8 cellular contexts compared by ENCODE assay signal in the genomic region with DNA sequence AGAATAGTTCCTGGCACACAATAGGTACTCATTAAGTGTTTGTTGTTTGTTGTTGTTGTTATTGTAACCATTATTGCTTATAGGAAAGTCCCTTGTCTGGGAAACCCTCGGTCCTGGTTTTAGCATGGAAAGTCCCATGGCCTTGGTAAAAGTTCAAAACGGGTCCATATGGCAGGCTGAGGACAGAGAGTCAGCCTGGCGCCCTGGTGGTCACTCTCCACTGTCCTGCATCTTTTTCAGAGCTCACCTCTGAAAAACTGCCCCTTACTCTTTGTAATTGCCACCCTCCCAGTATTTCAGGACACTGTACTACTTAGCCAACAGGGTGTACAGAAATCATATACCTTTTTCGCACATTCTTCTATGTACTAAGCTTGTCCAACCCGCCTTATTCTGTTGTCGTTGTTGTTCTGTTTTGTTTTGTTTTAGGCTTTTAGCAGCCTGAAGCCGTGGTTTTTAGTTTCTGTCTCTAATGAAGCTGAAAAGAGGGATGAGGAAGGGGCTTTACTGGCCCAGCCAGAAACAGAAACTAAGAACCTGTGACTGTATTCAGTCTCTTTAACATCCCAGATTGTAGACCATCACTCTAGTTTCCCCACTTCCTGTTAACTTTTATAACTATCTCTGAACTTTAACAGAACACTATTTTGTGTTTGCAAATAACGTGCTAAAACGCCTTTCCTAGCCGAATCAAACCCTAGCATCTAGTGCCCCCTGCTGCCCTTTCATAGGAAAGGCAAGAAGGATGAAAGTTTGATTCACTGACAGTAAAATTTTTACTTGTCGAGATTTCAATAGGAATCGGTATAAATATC. TPM values are rescaled to one million over a fixed set of nuclear protein-coding genes. Genes with fewer than 3 reads are reported as not detected.
A peak's percentile ranks its signal among the peaks of the same experiment; 100 is the strongest.
DNase-seq lines count a peak whose midpoint lies in the region; ATAC-seq, FAIRE-seq and TF ChIP-seq lines count a peak whose summit lies in the region.

No MANE protein-coding gene starts in this region.

- H4K20me1 ChIP-seq in H1 (replicated peaks in 1 of 2; ENCODE audit: control insufficient read depth in 1 of 2, insufficient read depth in 2 of 2, low read length in 2 of 2), result no peaks in the 10 kb centered on the region

- H3K36me3 ChIP-seq in H1 (ENCODE audit: control insufficient read depth in 2 of 4, insufficient read depth in 4 of 4, low read length in 3 of 4), result peaks cover 0 to 2% (median 0%) of the 10 kb centered on the region in 4 experiments; a peak in 1 of 8 replicates
- peaks cover 13% of the 10 kb centered on the region for H3K36me3 ChIP-seq in mesodermal cell (ENCODE audit: control insufficient read depth, insufficient read depth, low read length)

- H3K56ac ChIP-seq in H1 (replicated peaks; ENCODE audit: insufficient read length, low read depth, low read length), result no peak overlapping the region

- H3K4me2 ChIP-seq in H1 (ENCODE audit: insufficient read depth in 1 of 2, low read depth in 2 of 2, low read length in 2 of 2), result peak overlapping the region; percentile 83 to 86; a peak in 3 of 4 replicates

- H2BK5ac ChIP-seq in H1 (ENCODE audit: low read depth, low read length), result no peak overlapping the region

- H2BK120ac ChIP-seq in H1 (replicated peaks; ENCODE audit: low read depth, low read length), result no peak overlapping the region

- H2BK20ac ChIP-seq in H1 (ENCODE audit: low read length), result no peak overlapping the region

- peak; percentile 88 for TF ChIP-seq CTCF in AG04450 (IDR thresholded peaks at IDR 0.05; ENCODE audit: low read depth, low read length)
- TF ChIP-seq CTCF in H1 (IDR thresholded peaks at IDR 0.05; ENCODE audit: control extremely low read depth in 1 of 3, insufficient read depth in 1 of 3, low read depth in 1 of 3, low read length in 3 of 3), result peak in 2 of 3 experiments; percentile 71 to 77; a peak in 3 of 4 replicates

- no peaks in the 10 kb centered on the region for H3K9me3 ChIP-seq in AG04450 (ENCODE audit: control insufficient read depth, insufficient read depth, low read length)
- no peaks in the 10 kb centered on the region for H3K9me3 ChIP-seq in H1 (ENCODE audit: insufficient read depth in 2 of 2, low read depth in 1 of 2, low read length in 1 of 2)
- no peaks in the 10 kb centered on the region for H3K9me3 ChIP-seq in mesodermal cell (ENCODE audit: control insufficient read depth, low read length)

- FAIRE-seq in H1 (lab: Jason Lieb, UNC), result peak; percentile 82

- H3K79me2 ChIP-seq in H1 (ENCODE audit: control insufficient read depth in 1 of 2, insufficient read depth in 2 of 2, low read length in 2 of 2), result peaks cover 0 to 6% of the 10 kb centered on the region in 2 experiments; a peak in 1 of 4 replicates

- H3K27ac ChIP-seq in AG04450 (ENCODE audit: low read depth, low read length) (no peak overlapping the region), H1 (ENCODE audit: low read depth, low read length) (no peak overlapping the region), mesodermal cell (ENCODE audit: low read depth, low read length, severe bottlenecking) (peak overlapping the region; percentile 42)

- 34% methylated on average over 12 of the region's 12 CpGs; no CpG with 5 or more reads in 1 of the 2 experiments for WGBS in H1 (ENCODE audit: extremely low coverage in 1 of 2, insufficient coverage in 1 of 2, insufficient read length in 1 of 2, insufficient replicate concordance in 2 of 2, low coverage in 1 of 2, low lambda C conversion rate in 2 of 2, missing lambda C conversion rate in 1 of 2), 2 experiments
- WGBS in mesodermal cell (ENCODE audit: insufficient coverage in 2 of 2), 2 experiments, result 33 to 34% methylated on average over 6 to 8 of the region's 12 CpGs

- no peak overlapping the region for H4K8ac ChIP-seq in H1 (ENCODE audit: extremely low read depth, insufficient read depth, low read length)

- H3K14ac ChIP-seq in H1 (ENCODE audit: insufficient read length), result no peak overlapping the region

- no peaks in the 10 kb centered on the region for H3K27me3 Mint-ChIP-seq in activated CD4-positive, alpha-beta T cell treated with anti-CD3 and anti-CD28 coated beads, Interleukin-2, amount 10 ng/mL, durations not matched to agents 7 days and 5 days

- POLR2A ChIA-PET in AG04450 (lab: Yijun Ruan, JAX) (interaction anchor here (1.1 to 2.1 kb wide), 2 partner anchors 11 to 67 kb away, joined by 3 to 5 read pairs; no protein-coding TSS in a partner anchor), H1 (lab: Charles Lee; ENCODE audit: partially characterized antibody) (interaction anchor here (0.8 to 3.4 kb wide), 5 partner anchors 12 to 253 kb away, joined by 3 to 22 read pairs (median 3); a partner anchor contains a TSS)
- POLR2A ChIA-PET in activated CD4-positive, alpha-beta T cell treated with anti-CD3 and anti-CD28 coated beads, Interleukin-2, amount 10 ng/mL, durations not matched to agents 7 days and 5 days (lab: Charles Lee), result no interaction called here

- peak overlapping the region; percentile 87 for H2AFZ ChIP-seq in H1 (ENCODE audit: low read length)

- H3K4me3 ChIP-seq in AG04450 (ENCODE audit: low read depth, low read length) (peak overlapping the region; percentile 76), H1 (ENCODE audit: extremely low read depth in 1 of 4, insufficient read depth in 2 of 4, low read depth in 3 of 4, low read length in 4 of 4) (peak overlapping the region; percentile 66 to 76 (median 74); a peak in 7 of 8 replicates), mesodermal cell (ENCODE audit: extremely low read depth, insufficient read depth, low read length, poor library complexity, severe bottlenecking) (peak overlapping the region; percentile 67)

- TF ChIP-seq POLR2A in H1 (IDR thresholded peaks at IDR 0.05; ENCODE audit: control extremely low read depth in 1 of 2, low read depth in 2 of 2, low read length in 2 of 2), result no peak

- H3K18ac ChIP-seq in H1 (ENCODE audit: extremely low read depth, low read length), result no peak overlapping the region

- no peak overlapping the region for H4K91ac ChIP-seq in H1 (replicated peaks; ENCODE audit: insufficient read length, low read length)

- no peak overlapping the region for H2BK15ac ChIP-seq in H1 (ENCODE audit: low read length)

- no peak overlapping the region for H2AK5ac ChIP-seq in H1 (ENCODE audit: low read depth, low read length)

- no peaks in the 10 kb centered on the region for H3K79me1 ChIP-seq in H1 (ENCODE audit: low read depth, low read length)

- no peak for TF ChIP-seq EP300 in H1 (IDR thresholded peaks at IDR 0.05; ENCODE audit: borderline replicate concordance in 1 of 2, low read depth in 2 of 2, low read length in 2 of 2)

- DNase-seq in AG04450 (ENCODE audit: low read depth, low spot score), result peak; percentile 48
- DNase-seq in NCI-H524 treated with DMSO at 0.1 percent for 48 hours (lab: John Stamatoyannopoulos, UW), result peak; percentile 11
- DNase-seq in activated CD4-positive, alpha-beta T cell treated with anti-CD3 and anti-CD28 coated beads, Interleukin-2, amount 10 ng/mL, durations not matched to agents 7 days and 5 days, result peak; percentile 73
- no peak for DNase-seq in H1 (ENCODE audit: low read depth in 1 of 2, low spot score in 2 of 2)
- peak; percentile 32 to 48 for DNase-seq in stimulated activated CD8-positive, alpha-beta memory T cell treated with anti-CD3 and anti-CD28 coated beads, Interleukin-7, amount 100 ng/mL, for 4 hours (ENCODE audit: low read depth in 2 of 2)

- no peaks in the 10 kb centered on the region for H3K27me3 ChIP-seq in AG04450 (ENCODE audit: control insufficient read depth, insufficient read depth, low read length)
- H3K27me3 ChIP-seq in H1 (replicated peaks in 1 of 4; ENCODE audit: control insufficient read depth in 3 of 4, extremely low read depth in 1 of 4, insufficient read depth in 3 of 4, low read length in 3 of 4), result peaks cover 0 to 10% (median 7%) of the 10 kb centered on the region in 4 experiments; a peak in 5 of 7 replicates

- no peak overlapping the region for H3K23ac ChIP-seq in H1 (ENCODE audit: insufficient read length)

- peaks cover 0 to 10% (median 5%) of the 10 kb centered on the region in 4 experiments; a peak in 3 of 7 replicates for H3K4me1 ChIP-seq in H1 (replicated peaks in 1 of 4; ENCODE audit: control insufficient read depth in 3 of 4, insufficient read depth in 4 of 4, low read length in 3 of 4)
- peaks cover 12% of the 10 kb centered on the region for H3K4me1 ChIP-seq in mesodermal cell (ENCODE audit: control insufficient read depth, insufficient read depth, low read length, poor library complexity, severe bottlenecking)

- CTCF ChIA-PET in AG04450 (lab: Charles Lee), result interaction anchor here (0.6 to 4.3 kb wide), 28 partner anchors 12 to 400 kb away, joined by 3 to 119 read pairs (median 4); a partner anchor contains a TSS
- CTCF ChIA-PET in activated CD4-positive, alpha-beta T cell treated with anti-CD3 and anti-CD28 coated beads, Interleukin-2, amount 10 ng/mL, durations not matched to agents 7 days and 5 days (lab: Charles Lee), result interaction anchor here (1.0 to 3.0 kb wide), 9 partner anchors 11 to 263 kb away, joined by 3 to 19 read pairs (median 4); no protein-coding TSS in a partner anchor
- CTCF ChIA-PET in H1 (lab: Charles Lee; ENCODE audit: partially characterized antibody), result interaction anchor here (0.8 to 6.7 kb wide), 39 partner anchors 9 to 493 kb away, joined by 3 to 86 read pairs (median 5); a partner anchor contains a TSS

- H3K27ac Mint-ChIP-seq in activated CD4-positive, alpha-beta T cell treated with anti-CD3 and anti-CD28 coated beads, Interleukin-2, amount 10 ng/mL, durations not matched to agents 7 days and 5 days, result no peak overlapping the region

- peaks cover 8% of the 10 kb centered on the region for H3K4me1 Mint-ChIP-seq in activated CD4-positive, alpha-beta T cell treated with anti-CD3 and anti-CD28 coated beads, Interleukin-2, amount 10 ng/mL, durations not matched to agents 7 days and 5 days

- no peak overlapping the region for H3K4ac ChIP-seq in H1 (replicated peaks; ENCODE audit: insufficient read length, low read depth, low read length)

- no peak overlapping the region for H4K5ac ChIP-seq in H1 (ENCODE audit: insufficient read length, low read depth, low read length)

- no peak overlapping the region for H2BK12ac ChIP-seq in H1 (ENCODE audit: low read depth, low read length)

- ATAC-seq in GM18517 (IDR thresholded peaks at IDR 0.05; ENCODE audit: unreplicated experiment) (peak; percentile 39), HG03342 (IDR thresholded peaks at IDR 0.05; ENCODE audit: unreplicated experiment) (peak; percentile 31)

- peak overlapping the region in 2 of 4 experiments; percentile 7 to 9; a peak in 2 of 7 replicates for H3K9ac ChIP-seq in H1 (replicated peaks in 1 of 4; ENCODE audit: extremely low read depth in 1 of 4, low read depth in 3 of 4, low read length in 3 of 4)

- peaks cover 3% of the 10 kb centered on the region for H3K36me3 Mint-ChIP-seq in activated CD4-positive, alpha-beta T cell treated with anti-CD3 and anti-CD28 coated beads, Interleukin-2, amount 10 ng/mL, durations not matched to agents 7 days and 5 days (ENCODE audit: low read depth)

- peaks cover 15% of the 10 kb centered on the region; the same call in 1 of the 2 replicates for H3K23me2 ChIP-seq in H1 (ENCODE audit: low read depth, low read length)

- no peak overlapping the region for H3K4me3 Mint-ChIP-seq in activated CD4-positive, alpha-beta T cell treated with anti-CD3 and anti-CD28 coated beads, Interleukin-2, amount 10 ng/mL, durations not matched to agents 7 days and 5 days

- H3K9me3 Mint-ChIP-seq in activated CD4-positive, alpha-beta T cell treated with anti-CD3 and anti-CD28 coated beads, Interleukin-2, amount 10 ng/mL, durations not matched to agents 7 days and 5 days, result no peaks in the 10 kb centered on the region

- TF ChIP-seq RAD21 in H1 (IDR thresholded peaks at IDR 0.05 in 1 of 2, conservative IDR thresholded peaks at IDR 0.05 in 1 of 2; ENCODE audit: low read depth in 2 of 2, low read length in 2 of 2), result peak; percentile 93

RNA-seq across cellular contexts. Expression of a gene that starts 7.6 kb away (rescaled TPM):
- polyA plus RNA-seq in AG04450 (2011; rRNA removed) (33.4 and 55.6 TPM in 2 replicates), H1 (2011; rRNA removed) (8.9 and 11.1 TPM in 2 replicates)
- 6.9 and 7.7 TPM in 2 replicates for polyA minus RNA-seq in AG04450 (2011; rRNA and poly(A)+ RNA removed)
- 10 to 100 TPM; 22.5 to 25.3 TPM for total RNA-seq in activated CD4-positive, alpha-beta T cell treated with anti-CD3 and anti-CD28 coated beads, Interleukin-2, amount 10 ng/mL, durations not matched to agents 7 days and 5 days
- total RNA-seq in H1 (2021; fragmentation: NEBNext Ultra II Directional; extraction: Animal tissue kit (Norgen Biotek cat#: 25700)), result 11.2 and 12.5 TPM in 2 replicates
- polyA plus RNA-seq in H1 (2011; cell fraction: cytosol; rRNA removed), result 13.4 TPM
- polyA plus RNA-seq in H1 (2011; cell fraction: nucleus; rRNA removed), result 1.9 TPM
- 7.7 to 9.8 TPM (median 9.0 TPM) in 4 replicates for polyA plus RNA-seq in H1 (2012, experiment 1 of 2)
- polyA plus RNA-seq in H1 (2012, experiment 2 of 2), result 11.8 TPM
- 8.2 TPM for polyA plus RNA-seq in H1 (2013, experiment 1 of 2)
- 7.3 TPM for polyA plus RNA-seq in H1 (2013, experiment 2 of 2)
- polyA minus RNA-seq in H1 (2011; rRNA and poly(A)+ RNA removed), result 1.3 and 1.8 TPM in 2 replicates
- polyA minus RNA-seq in H1 (2011; cell fraction: cytosol; rRNA and poly(A)+ RNA removed), result 2.0 TPM
- 3.6 TPM for polyA minus RNA-seq in H1 (2011; cell fraction: nucleus; rRNA and poly(A)+ RNA removed)
- polyA plus RNA-seq in mesodermal cell (2013, experiment 1 of 2), result 16.0 TPM
- polyA plus RNA-seq in mesodermal cell (2013, experiment 2 of 2), result 17.5 TPM

Comparison
In these comparisons a context has a peak if more than half of its experiments do, and no peak if none do; other contexts are left out.
1. DNase-seq: peak in AG04450 (single experiment), NCI-H524 treated with DMSO at 0.1 percent for 48 hours (single experiment), activated CD4-positive, alpha-beta T cell treated with anti-CD3 and anti-CD28 coated beads, Interleukin-2, amount 10 ng/mL, durations not matched to agents 7 days and 5 days (single experiment) and stimulated activated CD8-positive, alpha-beta memory T cell treated with anti-CD3 and anti-CD28 coated beads, Interleukin-7, amount 100 ng/mL, for 4 hours (2 of 2); none in H1 (0 of 2).
2. Peak in every context shown above with its lines, with median percentiles within 50 percentile points of each other: H3K4me3 ChIP-seq.